In the genomic region with DNA sequence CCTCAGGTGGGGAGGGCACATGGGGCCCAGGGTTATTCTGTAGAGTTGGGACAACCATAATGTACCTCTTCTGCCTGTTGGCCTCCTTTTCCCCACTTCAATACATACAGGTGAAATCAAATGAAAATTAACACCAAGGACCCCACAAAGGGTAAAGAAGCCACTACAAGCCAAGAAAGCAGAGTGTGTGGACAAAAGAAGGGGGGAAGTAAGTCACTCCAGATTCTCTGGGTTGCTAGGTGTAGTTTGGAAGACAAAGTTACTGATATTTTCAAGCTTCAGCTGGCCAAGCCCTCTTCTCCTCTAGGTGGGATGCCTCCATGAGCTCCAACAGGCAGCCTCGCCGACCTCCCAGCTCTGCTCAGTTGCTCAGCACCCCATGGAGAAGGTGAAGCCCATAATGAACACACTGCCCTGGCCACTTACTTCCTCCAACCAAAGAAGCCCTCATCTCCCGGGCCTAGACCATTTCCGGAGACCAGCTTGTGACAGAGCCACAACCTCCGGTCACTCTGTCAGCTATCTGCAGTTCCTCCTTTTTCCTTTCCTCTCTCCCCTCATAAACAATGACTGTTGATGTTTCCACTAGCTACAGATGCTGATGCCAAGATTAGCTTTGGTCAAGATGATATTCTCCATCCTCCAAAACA, we compare ENCODE assay signal across 10 cellular contexts.
DNase-seq lines count a peak whose midpoint lies in the region; ATAC-seq, FAIRE-seq and TF ChIP-seq lines count a peak whose summit lies in the region.
"Had no signal": no experiment of that assay in that cellular context is flagged by ENCODE, and none has a peak within 500 bp of the region (broad histone marks: within the 10 kb centered on the region; RNA-seq: fewer than 3 reads in every experiment).

No MANE protein-coding gene starts in this region.

- no peak overlapping the region; the same call in 1 of the 2 replicates for H4K8ac ChIP-seq in H1 (ENCODE audit: extremely low read depth, insufficient read depth, low read length)

- no peak overlapping the region for H2BK15ac ChIP-seq in H1 (ENCODE audit: low read length)

- no peak overlapping the region for H3K4me3 ChIP-seq in H1 (ENCODE audit: extremely low read depth in 1 of 4, insufficient read depth in 2 of 4, low read depth in 3 of 4, low read length in 4 of 4)
- no peak overlapping the region for H3K4me3 ChIP-seq in mucosa of descending colon
- no peak overlapping the region for H3K4me3 ChIP-seq in urinary bladder (ENCODE audit: low read depth, low read length)

- H2BK120ac ChIP-seq in H1 (replicated peaks; ENCODE audit: low read depth, low read length): no peak overlapping the region

- H3K9me3 ChIP-seq in H1 (ENCODE audit: insufficient read depth in 2 of 2, low read depth in 1 of 2, low read length in 1 of 2) (no peaks in the 10 kb centered on the region), mucosa of descending colon (no peaks in the 10 kb centered on the region)

- 96% methylated on average over 5 of the region's 5 CpGs; no CpG with 5 or more reads in 1 of the 2 experiments for WGBS in H1 (ENCODE audit: extremely low coverage in 1 of 2, insufficient coverage in 1 of 2, insufficient read length in 1 of 2, insufficient replicate concordance in 2 of 2, low coverage in 1 of 2, low lambda C conversion rate in 2 of 2, missing lambda C conversion rate in 1 of 2), 2 experiments
- WGBS in urinary bladder: 81% methylated on average over 5 of the region's 5 CpGs

- no peaks in the 10 kb centered on the region for H3K79me2 ChIP-seq in H1 (ENCODE audit: control insufficient read depth in 1 of 2, insufficient read depth in 2 of 2, low read length in 2 of 2)

- no peaks in the 10 kb centered on the region for H4K20me1 ChIP-seq in H1 (replicated peaks in 1 of 2; ENCODE audit: control insufficient read depth in 1 of 2, insufficient read depth in 2 of 2, low read length in 2 of 2)

- no peak overlapping the region for H4K5ac ChIP-seq in H1 (ENCODE audit: insufficient read length, low read depth, low read length)

- H3K9ac ChIP-seq in H1 (replicated peaks in 1 of 4; ENCODE audit: extremely low read depth in 1 of 4, low read depth in 3 of 4, low read length in 3 of 4): peak overlapping the region in 1 of 4 experiments; percentile 7; a peak in 2 of 7 replicates

- no peak overlapping the region for H3K4ac ChIP-seq in H1 (replicated peaks; ENCODE audit: insufficient read length, low read depth, low read length)

- no peak overlapping the region for H3K56ac ChIP-seq in H1 (replicated peaks; ENCODE audit: insufficient read length, low read depth, low read length)

- no peak for TF ChIP-seq EP300 in H1 (IDR thresholded peaks at IDR 0.05; ENCODE audit: borderline replicate concordance in 1 of 2, low read depth in 2 of 2, low read length in 2 of 2)

- H3K79me1 ChIP-seq in H1 (ENCODE audit: low read depth, low read length): no peaks in the 10 kb centered on the region

- peak overlapping the region; percentile 40; the same call in 1 of the 2 replicates for H2AFZ ChIP-seq in H1 (ENCODE audit: low read length)

- peak overlapping the region; percentile 12; the same call in 1 of the 2 replicates for H3K18ac ChIP-seq in H1 (ENCODE audit: extremely low read depth, low read length)

- H3K14ac ChIP-seq in H1 (ENCODE audit: insufficient read length): no peak overlapping the region

- peak; percentile 61 for DNase-seq in SIG-M5 treated with dmso at 0.1 percent for 504 hours (lab: John Stamatoyannopoulos, UW; ENCODE audit: unreplicated experiment)
- DNase-seq in SIG-M5 (lab: John Stamatoyannopoulos, UW): no peak
- DNase-seq in H1 (ENCODE audit: low read depth in 1 of 2, low spot score in 2 of 2): no peak
- peak in 1 of 3 donors; percentile 40 for DNase-seq in mucosa of descending colon
- no peak for DNase-seq in NCI-H2029 treated with DMSO at 0.1 percent for 48 hours (lab: John Stamatoyannopoulos, UW)
- no peak for DNase-seq in stimulated activated CD4-positive, alpha-beta T cell treated with anti-CD3 and anti-CD28 coated beads, Interleukin-12 subunit alpha, Interleukin-12 subunit beta, amount 100 ng/mL, for 4 hours
- DNase-seq in GM03348 (ENCODE audit: low spot score): no peak
- DNase-seq: 8988T; activated T-cell treated with anti-CD3 and anti-CD28 coated beads, Interleukin-2, amount 50 U/mL, for 1 hour had no signal

- TF ChIP-seq CTCF in H1 (IDR thresholded peaks at IDR 0.05; ENCODE audit: control extremely low read depth in 1 of 3, insufficient read depth in 1 of 3, low read depth in 1 of 3, low read length in 3 of 3): no peak
- TF ChIP-seq CTCF in mucosa of descending colon (IDR thresholded peaks at IDR 0.05): no peak

- H3K27ac ChIP-seq in H1 (ENCODE audit: low read depth, low read length) (no peak overlapping the region), urinary bladder (ENCODE audit: low read depth) (peak overlapping the region; percentile 80)

- no peak overlapping the region; the same call in 1 of the 2 replicates for H2AK5ac ChIP-seq in H1 (ENCODE audit: low read depth, low read length)

- peak overlapping the region; percentile 21; the same call in 1 of the 2 replicates for H2BK20ac ChIP-seq in H1 (ENCODE audit: low read length)

- no peak for TF ChIP-seq POLR2A in H1 (IDR thresholded peaks at IDR 0.05; ENCODE audit: control extremely low read depth in 1 of 2, low read depth in 2 of 2, low read length in 2 of 2)

- TF ChIP-seq RAD21 in H1 (IDR thresholded peaks at IDR 0.05 in 1 of 2, conservative IDR thresholded peaks at IDR 0.05 in 1 of 2; ENCODE audit: low read depth in 2 of 2, low read length in 2 of 2): no peak

- no peak overlapping the region for H2BK5ac ChIP-seq in H1 (ENCODE audit: low read depth, low read length)

- H3K36me3 ChIP-seq in H1 (ENCODE audit: control insufficient read depth in 2 of 4, insufficient read depth in 4 of 4, low read length in 3 of 4) (no peaks in the 10 kb centered on the region), mucosa of descending colon (ENCODE audit: low read depth) (no peaks in the 10 kb centered on the region), urinary bladder (ENCODE audit: insufficient read depth) (no peaks in the 10 kb centered on the region)

- no peak overlapping the region for H4K91ac ChIP-seq in H1 (replicated peaks; ENCODE audit: insufficient read length, low read length)

- no peaks in the 10 kb centered on the region for H3K27me3 ChIP-seq in H1 (replicated peaks in 1 of 4; ENCODE audit: control insufficient read depth in 3 of 4, extremely low read depth in 1 of 4, insufficient read depth in 3 of 4, low read length in 3 of 4)

- no peak overlapping the region for H3K23ac ChIP-seq in H1 (ENCODE audit: insufficient read length)

- POLR2A ChIA-PET in H1 (lab: Charles Lee; ENCODE audit: partially characterized antibody): interaction anchor here (1.0 kb wide), 1 partner anchor 67 kb away, joined by 4 read pairs; a partner anchor contains a TSS

- ATAC-seq in mucosa of descending colon: peak; percentile 73

- no peak overlapping the region for H3K4me2 ChIP-seq in H1 (ENCODE audit: insufficient read depth in 1 of 2, low read depth in 2 of 2, low read length in 2 of 2)

- CTCF ChIA-PET in H1 (lab: Charles Lee; ENCODE audit: partially characterized antibody): interaction anchor here (2.0 kb wide), 1 partner anchor 21 kb away, joined by 5 read pairs; no protein-coding TSS in a partner anchor

- no peak for FAIRE-seq in H1 (lab: Jason Lieb, UNC)

- intact Hi-C loops in mucosa of descending colon (cut with DNase I, micrococcal nuclease): no loop called here

- H3K23me2 ChIP-seq in H1 (ENCODE audit: low read depth, low read length): no peaks in the 10 kb centered on the region

- H2BK12ac ChIP-seq in H1 (ENCODE audit: low read depth, low read length): no peak overlapping the region

- peaks cover 1 to 8% (median 3%) of the 10 kb centered on the region in 4 experiments; a peak in 4 of 7 replicates for H3K4me1 ChIP-seq in H1 (replicated peaks in 1 of 4; ENCODE audit: control insufficient read depth in 3 of 4, insufficient read depth in 4 of 4, low read length in 3 of 4)
- no peaks in the 10 kb centered on the region for H3K4me1 ChIP-seq in mucosa of descending colon (ENCODE audit: low read depth)
- H3K4me1 ChIP-seq in urinary bladder (ENCODE audit: insufficient read depth): peaks cover 1% of the 10 kb centered on the region

TF ChIP-seq in H1, 55 proteins besides CTCF, POLR2A, EP300 and RAD21:
- TF ChIP-seq TAF1 (IDR thresholded peaks at IDR 0.05; ENCODE audit: low read depth, low read length) (no peak), KDM4A (IDR thresholded peaks at IDR 0.05; ENCODE audit: low read depth, low read length, severe bottlenecking) (no peak), SIRT6 (IDR thresholded peaks at IDR 0.05; ENCODE audit: low read length) (no peak), RXRA (IDR thresholded peaks at IDR 0.05; ENCODE audit: insufficient read depth, low read depth, low read length) (no peak), CREB1 (IDR thresholded peaks at IDR 0.05) (no peak)
- TF ChIP-seq, protein P1, sequence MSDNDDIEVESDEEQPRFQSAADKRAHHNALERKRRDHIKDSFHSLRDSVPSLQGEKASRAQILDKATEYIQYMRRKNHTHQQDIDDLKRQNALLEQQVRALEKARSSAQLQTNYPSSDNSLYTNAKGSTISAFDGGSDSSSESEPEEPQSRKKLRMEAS (IDR thresholded peaks at IDR 0.05): no peak
